ENCODE assay signal across 9 cellular contexts in the genomic region with DNA sequence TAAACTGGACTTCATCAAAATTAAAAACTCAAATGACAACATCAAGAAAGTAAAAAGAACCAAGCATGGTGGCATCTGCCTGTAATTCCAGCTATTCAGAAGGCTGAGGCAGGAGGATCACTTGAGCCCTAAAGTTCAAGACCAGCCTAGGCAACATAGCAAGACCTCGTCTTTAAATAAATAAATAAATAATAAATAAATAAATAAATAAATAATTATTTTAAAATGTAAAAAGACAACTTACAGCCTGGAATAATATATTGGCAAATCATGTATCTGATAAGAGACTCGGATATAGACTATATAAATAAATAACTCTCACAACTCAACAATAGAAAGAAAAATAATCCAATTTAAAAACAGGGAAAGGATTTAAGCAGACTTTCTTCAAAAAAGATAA. TPM values are rescaled to one million over a fixed set of nuclear protein-coding genes. Genes with fewer than 3 reads are reported as not detected.
"Had no signal": no experiment of that assay in that cellular context is flagged by ENCODE, and none has a peak within 500 bp of the region (broad histone marks: within the 10 kb centered on the region; RNA-seq: fewer than 3 reads in every experiment).

No MANE protein-coding gene starts in this region.

- H3K4me2 ChIP-seq: GM23338 had no signal

- FAIRE-seq: H1, H54, HTR-8/SVneo, K562 had no signal

- DNase-seq: H9, HCEC 1CT, HFFc6, IMR-90 had no signal

- H3K4me3 ChIP-seq: GM23338, K562 had no signal

- ATAC-seq: GM23338, K562 had no signal

RNA-seq across cellular contexts. Expression of gene PPARG, which starts 4.3 kb away (rescaled TPM):
- total RNA-seq: H1, K562 had no signal
- polyA plus RNA-seq: K562 had no signal
